In genomic region chr20:31572701-31573554, GRCh38 we compare ENCODE assay signal across 8 cellular contexts. TPM values are rescaled to one million over a fixed set of nuclear protein-coding genes. Genes with fewer than 3 reads are reported as not detected.
A peak's percentile ranks its signal among the peaks of the same experiment; 100 is the strongest.
DNase-seq lines count a peak whose midpoint lies in the region; ATAC-seq, FAIRE-seq and TF ChIP-seq lines count a peak whose summit lies in the region.

No MANE protein-coding gene starts in this region.

- peak overlapping the region; percentile 44 for H3K4me3 ChIP-seq in AG09309 (ENCODE audit: control insufficient read depth, low read depth, low read length)
- H3K4me3 ChIP-seq in kidney (ENCODE audit: low read length in 2 of 2), result peak overlapping the region; percentile 71 to 80

- DNase-seq in AG09309 (ENCODE audit: low read depth) (peak; percentile 94), NCI-H345 treated with DMSO at 0.1 percent for 48 hours (lab: John Stamatoyannopoulos, UW; ENCODE audit: unreplicated experiment) (peak; percentile 97), cerebellar cortex (ENCODE audit: low spot score) (peak; percentile 92), kidney (peak; percentile 99)
- peak; percentile 76 to 83 for DNase-seq in stimulated activated CD4-positive, alpha-beta T cell treated with anti-CD3 and anti-CD28 coated beads, Interleukin-15, amount 100 ng/mL, for 1 hour (ENCODE audit: low read depth in 1 of 2, low spot score in 1 of 2)

- peaks cover 0 to 2% of the 10 kb centered on the region in 2 donors for H3K36me3 ChIP-seq in kidney (ENCODE audit: control insufficient read depth in 1 of 2, insufficient read depth in 2 of 2, low read length in 2 of 2)

- H3K9ac ChIP-seq in kidney (ENCODE audit: low read length in 2 of 2), result peak overlapping the region; percentile 61 to 87

- ATAC-seq in GM19035 (IDR thresholded peaks at IDR 0.05; ENCODE audit: unreplicated experiment) (peak; percentile 87), HG03342 (IDR thresholded peaks at IDR 0.05; ENCODE audit: unreplicated experiment) (peak; percentile 84)
- ATAC-seq in activated CD4-positive, CD25-positive, alpha-beta regulatory T cell treated with anti-CD3 and anti-CD28 coated beads, Interleukin-2, amount 50 U/mL, for 24 hours, result peak; percentile 87 to 89

- intact Hi-C loops in kidney (cut with DNase I), result no loop called here

- H3K4me1 ChIP-seq in kidney (ENCODE audit: control insufficient read depth in 1 of 2, insufficient read depth in 1 of 2, low read depth in 1 of 2, low read length in 2 of 2), result peaks cover 13 to 19% of the 10 kb centered on the region in 2 donors

- no peak for TF ChIP-seq CTCF in AG09309 (IDR thresholded peaks at IDR 0.05; ENCODE audit: control insufficient read depth, insufficient read depth, low read depth, low read length, missing control alignments)
- no peak for TF ChIP-seq CTCF in kidney (IDR thresholded peaks at IDR 0.05; ENCODE audit: borderline replicate concordance, extremely low read depth, insufficient read depth)

- no peak for FAIRE-seq in kidney (lab: Jason Lieb, UNC)

- no peaks in the 10 kb centered on the region for H3K9me3 ChIP-seq in kidney (ENCODE audit: control insufficient read depth in 1 of 2, low read length in 2 of 2)

- peak overlapping the region; percentile 83 to 93 for H3K27ac ChIP-seq in kidney (ENCODE audit: low read depth in 2 of 2, low read length in 2 of 2)

RNA-seq across cellular contexts. Expression of gene ID1, which starts 32.2 kb away (rescaled TPM):
- 189 TPM for total RNA-seq in kidney
- 293 TPM for polyA plus RNA-seq in kidney (ENCODE audit: insufficient read depth, low read depth, low replicate concordance)

RNA-seq across cellular contexts. Expression of gene HM13, which starts 58.7 kb away (rescaled TPM):
- total RNA-seq in kidney, result 174 TPM
- polyA plus RNA-seq in kidney (ENCODE audit: insufficient read depth, low read depth, low replicate concordance), result 154 TPM

Comparison
In these comparisons a context has a peak if more than half of its experiments do, and no peak if none do; other contexts are left out.
1. Peak in every context shown above with its lines: DNase-seq, ATAC-seq, H3K4me3 ChIP-seq and H3K27ac ChIP-seq.